Comparison of ENCODE assay signal across 15 cellular contexts in genomic region chr1:17108360-17108759, GRCh38. TPM values are rescaled to one million over a fixed set of nuclear protein-coding genes. Genes with fewer than 3 reads are reported as not detected.
DNase-seq lines count a peak whose midpoint lies in the region; ATAC-seq and TF ChIP-seq lines count a peak whose summit lies in the region.
"Had no signal": no experiment of that assay in that cellular context is flagged by ENCODE, and none has a peak within 500 bp of the region (broad histone marks: within the 10 kb centered on the region; RNA-seq: fewer than 3 reads in every experiment).

No MANE protein-coding gene starts in this region.

- ATAC-seq in left colon: peak; percentile 81

- DNase-seq in mammary epithelial cell (peak; percentile 9), left colon (peak; percentile 77 to 91), trophoblast cell (peak; percentile 20 to 52), cerebellum (ENCODE audit: low spot score) (no peak), NCI-H1048 (lab: John Stamatoyannopoulos, UW) (no peak), ecto neural progenitor cell (ENCODE audit: low spot score) (no peak)
- no peak for DNase-seq in activated T-cell treated with anti-CD3 and anti-CD28 coated beads, Interleukin-2, amount 50 U/mL, for 48 hours
- DNase-seq: AML-193, DMS79 treated with DMSO at 0.1 percent for 48 hours, Karpas-422, NCI-H1105 treated with DMSO at 0.1 percent for 48 hours, NCI-H1694, NCI-H2227 treated with DMSO at 0.1 percent for 48 hours, NCI-H524, PC-3 had no signal

- dilution Hi-C loops in mammary epithelial cell (cut with HindIII; ENCODE audit: low sequenced_read_pairs): no loop called here

- H3K4me1 ChIP-seq in mammary epithelial cell (ENCODE audit: insufficient read depth, low read length) (peaks cover 9% of the 10 kb centered on the region), trophoblast cell (ENCODE audit: control insufficient read depth in 1 of 2, insufficient read depth in 2 of 2, low read length in 2 of 2) (no peaks in the 10 kb centered on the region)

- WGBS in mammary epithelial cell (ENCODE audit: low coverage, missing lambda C conversion rate): 28% methylated on average over 7 of the region's 8 CpGs
- no CpG with 5 or more reads among the region's 8 CpGs for WGBS in trophoblast cell (ENCODE audit: extremely low coverage, insufficient coverage, insufficient read length)

- H3K79me1 ChIP-seq in trophoblast cell (ENCODE audit: low read length): no peaks in the 10 kb centered on the region

- no peak overlapping the region for H2BK12ac ChIP-seq in trophoblast cell (ENCODE audit: low read length)

- H3K27ac ChIP-seq in mammary epithelial cell (ENCODE audit: insufficient read depth, low read depth, low read length): no peak overlapping the region
- H3K27ac ChIP-seq in trophoblast cell (ENCODE audit: low read depth, low read length): no peak overlapping the region

- H3K23ac ChIP-seq in trophoblast cell (ENCODE audit: low read length): no peak overlapping the region

- H2BK120ac ChIP-seq in trophoblast cell (ENCODE audit: insufficient read depth, low read length, poor library complexity): no peak overlapping the region

- H3K79me2 ChIP-seq in mammary epithelial cell (ENCODE audit: insufficient read depth, low read length): no peaks in the 10 kb centered on the region
- no peaks in the 10 kb centered on the region for H3K79me2 ChIP-seq in trophoblast cell (ENCODE audit: control insufficient read depth, insufficient read depth, low read length, poor library complexity)

- no peak for TF ChIP-seq CTCF in mammary epithelial cell (conservative IDR thresholded peaks at IDR 0.05 in 1 of 2, IDR thresholded peaks at IDR 0.05 in 1 of 2; ENCODE audit: extremely low read depth in 1 of 2, insufficient read depth in 1 of 2, low read depth in 1 of 2, low read length in 2 of 2)

- H3K27me3 ChIP-seq in mammary epithelial cell (ENCODE audit: insufficient read depth, low read length): no peaks in the 10 kb centered on the region
- H3K27me3 ChIP-seq in trophoblast cell (ENCODE audit: insufficient read depth, low read length): no peaks in the 10 kb centered on the region

- H3K9me3 ChIP-seq in mammary epithelial cell (replicated peaks; ENCODE audit: insufficient read depth, low read length): no peaks in the 10 kb centered on the region
- no peaks in the 10 kb centered on the region for H3K9me3 ChIP-seq in trophoblast cell (ENCODE audit: insufficient read depth, low read depth, low read length)

- in situ Hi-C loops in mammary epithelial cell (cut with MboI; ENCODE audit: low sequenced_read_pairs in 2 of 2): no loop called here

- no peak overlapping the region for H4K12ac ChIP-seq in trophoblast cell (ENCODE audit: low read depth, low read length)

- no peak overlapping the region for H4K91ac ChIP-seq in trophoblast cell (ENCODE audit: low read depth, low read length)

- H3K36me3 ChIP-seq in mammary epithelial cell (ENCODE audit: insufficient read depth, low read length): no peaks in the 10 kb centered on the region
- H3K36me3 ChIP-seq in trophoblast cell (ENCODE audit: control insufficient read depth in 1 of 2, insufficient read depth in 2 of 2, low read length in 2 of 2): no peaks in the 10 kb centered on the region

- H3K4me2 ChIP-seq in mammary epithelial cell (ENCODE audit: insufficient read depth, low read depth, low read length): no peak overlapping the region
- H3K4me2 ChIP-seq in trophoblast cell (ENCODE audit: low read length): no peak overlapping the region

- peak overlapping the region; percentile 26 for H2AFZ ChIP-seq in mammary epithelial cell (ENCODE audit: low read depth, low read length)
- no peak overlapping the region for H2AFZ ChIP-seq in trophoblast cell (ENCODE audit: insufficient read depth, low read length, poor library complexity)

- no peak overlapping the region for H2AK5ac ChIP-seq in trophoblast cell (ENCODE audit: low read length)

- no peaks in the 10 kb centered on the region for H4K20me1 ChIP-seq in mammary epithelial cell (ENCODE audit: insufficient read depth, low read length)

- H3K4ac ChIP-seq in trophoblast cell (ENCODE audit: low read depth, low read length): no peak overlapping the region

- no peak overlapping the region for H3K14ac ChIP-seq in trophoblast cell (ENCODE audit: low read length)

- H3K4me3 ChIP-seq in mammary epithelial cell (replicated peaks in 1 of 3; ENCODE audit: insufficient read depth in 1 of 3, low read depth in 2 of 3, low read length in 3 of 3) (no peak overlapping the region), trophoblast cell (ENCODE audit: low read depth, low read length) (peak overlapping the region; percentile 34)

- intact Hi-C loops in mammary epithelial cell (cut with micrococcal nuclease): no loop called here
- intact Hi-C loops in left colon (cut with DNase I, micrococcal nuclease): no loop called here

- H4K8ac ChIP-seq in trophoblast cell (ENCODE audit: low read depth, low read length): no peak overlapping the region

- no TSS peak for BruUV-seq in mammary epithelial cell (replicated peaks; lab: Mats Ljungman, UMichigan)

- H2BK5ac ChIP-seq in trophoblast cell (ENCODE audit: low read depth, low read length, poor library complexity): no peak overlapping the region

- H3K18ac ChIP-seq in trophoblast cell (ENCODE audit: low read length): no peak overlapping the region

- CTCF ChIA-PET in mammary epithelial cell (lab: Charles Lee; ENCODE audit: low non-redundant PET): no interaction called here

- H3K9ac ChIP-seq in mammary epithelial cell (ENCODE audit: insufficient read depth, low read length): no peak overlapping the region
- H3K9ac ChIP-seq in trophoblast cell (ENCODE audit: low read length): no peak overlapping the region

RNA-seq across cellular contexts. Expression of gene PADI2, which starts 10.9 kb away (rescaled TPM):
- total RNA-seq in mammary epithelial cell (1 to 10 TPM; 1.3 to 2.2 TPM), left colon (100 to 1,000 TPM; 276 to 278 TPM), cerebellum (2.1 TPM)
- polyA plus RNA-seq in mammary epithelial cell: 0.97 TPM
- 4.7 TPM for polyA minus RNA-seq in mammary epithelial cell
- 0.62 and 0.63 TPM in 2 replicates for polyA plus RNA-seq in trophoblast cell (2013)

RNA-seq across cellular contexts. Expression of gene SDHB, which starts 54.5 kb away (rescaled TPM):
- total RNA-seq in mammary epithelial cell (100 to 1,000 TPM in 1 of 2 donors, 10 to 100 TPM in 1; 73.5 to 106 TPM), left colon (100 to 1,000 TPM; 185 to 240 TPM), cerebellum (57.2 TPM)
- polyA plus RNA-seq in mammary epithelial cell: 154 TPM
- polyA minus RNA-seq in mammary epithelial cell: 337 TPM
- polyA plus RNA-seq in trophoblast cell (2013): 101 and 104 TPM in 2 replicates

Comparison
In these comparisons a context has a peak if more than half of its experiments do, and no peak if none do; other contexts are left out.
1. DNase-seq: peak in mammary epithelial cell (single experiment), left colon (2 of 2) and trophoblast cell (2 of 2); none in activated T-cell treated with anti-CD3 and anti-CD28 coated beads, Interleukin-2, amount 50 U/mL, for 48 hours (0 of 2), cerebellum (single experiment), NCI-H1048 (single experiment) and ecto neural progenitor cell (single experiment).
2. RNA of gene PADI2, which starts 10.9 kb away (total RNA-seq): 276 to 278 TPM in left colon; 1.3 to 2.2 TPM in mammary epithelial cell and 2.1 TPM in cerebellum (single experiment); every median in the first group is over 10 times any median in the second.